13 cellular contexts compared by ENCODE assay signal in genomic region chr1:84668185-84668584, GRCh38. TPM values are rescaled to one million over a fixed set of nuclear protein-coding genes. Genes with fewer than 3 reads are reported as not detected.
DNase-seq lines count a peak whose midpoint lies in the region; ATAC-seq and TF ChIP-seq lines count a peak whose summit lies in the region.
"Had no signal": no experiment of that assay in that cellular context is flagged by ENCODE, and none has a peak within 500 bp of the region (broad histone marks: within the 10 kb centered on the region; RNA-seq: fewer than 3 reads in every experiment).

No MANE protein-coding gene starts in this region.

- no peak overlapping the region for H3K4me3 ChIP-seq in epithelial cell of esophagus (ENCODE audit: low read length)

- peak; percentile 15 for TF ChIP-seq CTCF in activated CD8-positive, alpha-beta T cell treated with anti-CD3 and anti-CD28 coated beads for 36 hours (IDR thresholded peaks at IDR 0.05)
- TF ChIP-seq CTCF in epithelial cell of esophagus (IDR thresholded peaks at IDR 0.05; ENCODE audit: insufficient read depth, low read depth, low read length, missing control alignments), result no peak

- intact Hi-C loops in activated CD8-positive, alpha-beta T cell treated with anti-CD3 and anti-CD28 coated beads for 36 hours (cut with micrococcal nuclease), result loop anchor here (2.0 to 10.0 kb wide), 2 partner anchors 85 to 267 kb away; no protein-coding TSS in a partner anchor

- POLR2A ChIA-PET in activated CD8-positive, alpha-beta T cell treated with anti-CD3 and anti-CD28 coated beads for 36 hours (lab: Charles Lee), result no interaction called here
- POLR2A ChIA-PET in activated CD8-positive, alpha-beta T cell treated with anti-CD3 and anti-CD28 coated beads, Interleukin-2, amount 10 ng/mL, durations not matched to agents 7 days and 5 days (lab: Charles Lee), result no interaction called here

- H3K27me3 Mint-ChIP-seq in activated CD8-positive, alpha-beta T cell treated with anti-CD3 and anti-CD28 coated beads for 36 hours, result no peaks in the 10 kb centered on the region
- no peaks in the 10 kb centered on the region for H3K27me3 Mint-ChIP-seq in activated CD8-positive, alpha-beta T cell treated with anti-CD3 and anti-CD28 coated beads, Interleukin-2, amount 10 ng/mL, durations not matched to agents 7 days and 5 days (ENCODE audit: low read depth)
- H3K27me3 Mint-ChIP-seq in stimulated activated naive CD8-positive, alpha-beta T cell treated with anti-CD3 and anti-CD28 coated beads, Interleukin-15, amount 100 ng/mL, for 72 hours, result no peaks in the 10 kb centered on the region
- no peaks in the 10 kb centered on the region for H3K27me3 Mint-ChIP-seq in activated T-cell treated with anti-CD3 and anti-CD28 coated beads, Interleukin-2, amount 50 U/mL, for 4 hours (ENCODE audit: low read depth)
- H3K27me3 Mint-ChIP-seq: activated CD4-positive, alpha-beta memory T cell treated with anti-CD3 and anti-CD28 coated beads, Interleukin-2, amount 10 ng/mL, durations not matched to agents 7 days and 5 days; stimulated activated naive CD8-positive, alpha-beta T cell treated with anti-CD3 and anti-CD28 coated beads, Interleukin-15, Interleukin-2, amounts not matched to agents 100 ng/mL and 50 ng/mL, for 24 hours had no signal

- H3K4me3 Mint-ChIP-seq in activated CD8-positive, alpha-beta T cell treated with anti-CD3 and anti-CD28 coated beads for 36 hours, result no peak overlapping the region
- H3K4me3 Mint-ChIP-seq in activated CD8-positive, alpha-beta T cell treated with anti-CD3 and anti-CD28 coated beads, Interleukin-2, amount 10 ng/mL, durations not matched to agents 7 days and 5 days, result no peak overlapping the region
- H3K4me3 Mint-ChIP-seq in stimulated activated naive CD8-positive, alpha-beta T cell treated with anti-CD3 and anti-CD28 coated beads, Interleukin-15, amount 100 ng/mL, for 72 hours, result no peak overlapping the region
- no peak overlapping the region for H3K4me3 Mint-ChIP-seq in activated T-cell treated with anti-CD3 and anti-CD28 coated beads, Interleukin-2, amount 50 U/mL, for 4 hours
- H3K4me3 Mint-ChIP-seq: activated CD4-positive, alpha-beta memory T cell treated with anti-CD3 and anti-CD28 coated beads, Interleukin-2, amount 10 ng/mL, durations not matched to agents 7 days and 5 days; stimulated activated naive CD8-positive, alpha-beta T cell treated with anti-CD3 and anti-CD28 coated beads, Interleukin-15, Interleukin-2, amounts not matched to agents 100 ng/mL and 50 ng/mL, for 24 hours had no signal

- no peaks in the 10 kb centered on the region for H3K36me3 Mint-ChIP-seq in activated CD8-positive, alpha-beta T cell treated with anti-CD3 and anti-CD28 coated beads for 36 hours (ENCODE audit: low read depth)
- peaks cover 7% of the 10 kb centered on the region for H3K36me3 Mint-ChIP-seq in activated CD8-positive, alpha-beta T cell treated with anti-CD3 and anti-CD28 coated beads, Interleukin-2, amount 10 ng/mL, durations not matched to agents 7 days and 5 days (ENCODE audit: low read depth)
- H3K36me3 Mint-ChIP-seq in activated T-cell treated with anti-CD3 and anti-CD28 coated beads, Interleukin-2, amount 50 U/mL, for 4 hours (ENCODE audit: insufficient read depth), result peaks cover 5% of the 10 kb centered on the region

- CTCF ChIA-PET in activated CD8-positive, alpha-beta T cell treated with anti-CD3 and anti-CD28 coated beads for 36 hours (lab: Charles Lee), result interaction anchor here (0.7 to 2.8 kb wide), 12 partner anchors 9 to 267 kb away, joined by 3 to 18 read pairs (median 5); no protein-coding TSS in a partner anchor
- CTCF ChIA-PET in activated CD8-positive, alpha-beta T cell treated with anti-CD3 and anti-CD28 coated beads, Interleukin-2, amount 10 ng/mL, durations not matched to agents 7 days and 5 days (lab: Charles Lee), result interaction anchor here (0.7 to 1.7 kb wide), 2 partner anchors 85 to 91 kb away, joined by 3 to 8 read pairs; no protein-coding TSS in a partner anchor

- H3K4me1 Mint-ChIP-seq in activated CD8-positive, alpha-beta T cell treated with anti-CD3 and anti-CD28 coated beads for 36 hours (ENCODE audit: low read depth), result peaks cover 6% of the 10 kb centered on the region
- H3K4me1 Mint-ChIP-seq in activated CD8-positive, alpha-beta T cell treated with anti-CD3 and anti-CD28 coated beads, Interleukin-2, amount 10 ng/mL, durations not matched to agents 7 days and 5 days (ENCODE audit: low read depth), result peaks cover 12% of the 10 kb centered on the region
- H3K4me1 Mint-ChIP-seq in stimulated activated naive CD8-positive, alpha-beta T cell treated with anti-CD3 and anti-CD28 coated beads, Interleukin-15, amount 100 ng/mL, for 72 hours, result peaks cover 14% of the 10 kb centered on the region
- peaks cover 5% of the 10 kb centered on the region for H3K4me1 Mint-ChIP-seq in activated T-cell treated with anti-CD3 and anti-CD28 coated beads, Interleukin-2, amount 50 U/mL, for 4 hours (ENCODE audit: low read depth)

- H3K27ac Mint-ChIP-seq in activated CD8-positive, alpha-beta T cell treated with anti-CD3 and anti-CD28 coated beads for 36 hours, result no peak overlapping the region
- no peak overlapping the region for H3K27ac Mint-ChIP-seq in activated CD8-positive, alpha-beta T cell treated with anti-CD3 and anti-CD28 coated beads, Interleukin-2, amount 10 ng/mL, durations not matched to agents 7 days and 5 days
- no peak overlapping the region for H3K27ac Mint-ChIP-seq in stimulated activated naive CD8-positive, alpha-beta T cell treated with anti-CD3 and anti-CD28 coated beads, Interleukin-15, amount 100 ng/mL, for 72 hours
- H3K27ac Mint-ChIP-seq: activated CD4-positive, alpha-beta memory T cell treated with anti-CD3 and anti-CD28 coated beads, Interleukin-2, amount 10 ng/mL, durations not matched to agents 7 days and 5 days; stimulated activated naive CD8-positive, alpha-beta T cell treated with anti-CD3 and anti-CD28 coated beads, Interleukin-15, Interleukin-2, amounts not matched to agents 100 ng/mL and 50 ng/mL, for 24 hours had no signal

- DNase-seq in activated CD8-positive, alpha-beta T cell treated with anti-CD3 and anti-CD28 coated beads for 36 hours, result no peak
- DNase-seq in activated CD8-positive, alpha-beta T cell treated with anti-CD3 and anti-CD28 coated beads, Interleukin-2, amount 10 ng/mL, durations not matched to agents 7 days and 5 days, result no peak
- DNase-seq in NCI-H446 treated with DMSO at 0.1 percent for 48 hours (lab: John Stamatoyannopoulos, UW) (peak; percentile 10), epithelial cell of esophagus (ENCODE audit: low read depth) (peak; percentile 20)
- no peak for DNase-seq in stimulated activated naive CD8-positive, alpha-beta T cell treated with anti-CD3 and anti-CD28 coated beads, Interleukin-15, amount 100 ng/mL, for 72 hours
- no peak for DNase-seq in activated T-cell treated with anti-CD3 and anti-CD28 coated beads, Interleukin-2, amount 50 U/mL, for 4 hours
- DNase-seq: activated CD4-positive, alpha-beta memory T cell treated with anti-CD3 and anti-CD28 coated beads, Interleukin-2, amount 10 ng/mL, durations not matched to agents 7 days and 5 days; midbrain; NCI-H1930; SW 1271 had no signal

- H3K9me3 Mint-ChIP-seq in activated CD8-positive, alpha-beta T cell treated with anti-CD3 and anti-CD28 coated beads for 36 hours, result no peaks in the 10 kb centered on the region
- no peaks in the 10 kb centered on the region for H3K9me3 Mint-ChIP-seq in activated CD8-positive, alpha-beta T cell treated with anti-CD3 and anti-CD28 coated beads, Interleukin-2, amount 10 ng/mL, durations not matched to agents 7 days and 5 days (ENCODE audit: insufficient read depth)
- H3K9me3 Mint-ChIP-seq in stimulated activated naive CD8-positive, alpha-beta T cell treated with anti-CD3 and anti-CD28 coated beads, Interleukin-15, amount 100 ng/mL, for 72 hours, result no peaks in the 10 kb centered on the region
- H3K9me3 Mint-ChIP-seq in activated T-cell treated with anti-CD3 and anti-CD28 coated beads, Interleukin-2, amount 50 U/mL, for 4 hours, result no peaks in the 10 kb centered on the region
- H3K9me3 Mint-ChIP-seq: activated CD4-positive, alpha-beta memory T cell treated with anti-CD3 and anti-CD28 coated beads, Interleukin-2, amount 10 ng/mL, durations not matched to agents 7 days and 5 days; stimulated activated naive CD8-positive, alpha-beta T cell treated with anti-CD3 and anti-CD28 coated beads, Interleukin-15, Interleukin-2, amounts not matched to agents 100 ng/mL and 50 ng/mL, for 24 hours had no signal

- ATAC-seq in activated CD8-positive, alpha-beta T cell treated with anti-CD3 and anti-CD28 coated beads for 36 hours, result peak; percentile 42
- no peak for ATAC-seq in activated CD8-positive, alpha-beta T cell treated with anti-CD3 and anti-CD28 coated beads, Interleukin-2, amount 10 ng/mL, durations not matched to agents 7 days and 5 days
- ATAC-seq in stimulated activated naive CD8-positive, alpha-beta T cell treated with anti-CD3 and anti-CD28 coated beads, Interleukin-15, amount 100 ng/mL, for 72 hours, result peak; percentile 50
- ATAC-seq in GM18873 (IDR thresholded peaks at IDR 0.05; ENCODE audit: low FRiP score, unreplicated experiment) (no peak), HG03097 (IDR thresholded peaks at IDR 0.05; ENCODE audit: low FRiP score, unreplicated experiment) (no peak)
- no peak for ATAC-seq in activated T-cell treated with anti-CD3 and anti-CD28 coated beads, Interleukin-2, amount 50 U/mL, for 4 hours

RNA-seq across cellular contexts. Expression of gene SSX2IP, which starts 22.1 kb away (rescaled TPM):
- total RNA-seq in activated CD8-positive, alpha-beta T cell treated with anti-CD3 and anti-CD28 coated beads for 36 hours, result 10 to 100 TPM in 1 of 2 experiments, 1 to 10 TPM in 1; 10.0 to 12.7 TPM
- 10 to 100 TPM; 15.5 to 16.0 TPM for total RNA-seq in activated CD8-positive, alpha-beta T cell treated with anti-CD3 and anti-CD28 coated beads, Interleukin-2, amount 10 ng/mL, durations not matched to agents 7 days and 5 days
- 1 to 10 TPM; 5.7 to 8.7 (median 8.4) TPM for total RNA-seq in activated T-cell treated with anti-CD3 and anti-CD28 coated beads, Interleukin-2, amount 50 U/mL, for 4 hours

Comparison
In these comparisons a context has a peak if more than half of its experiments do, and no peak if none do; other contexts are left out.
1. ATAC-seq: peak in activated CD8-positive, alpha-beta T cell treated with anti-CD3 and anti-CD28 coated beads for 36 hours (single experiment) and stimulated activated naive CD8-positive, alpha-beta T cell treated with anti-CD3 and anti-CD28 coated beads, Interleukin-15, amount 100 ng/mL, for 72 hours (single experiment); none in activated CD8-positive, alpha-beta T cell treated with anti-CD3 and anti-CD28 coated beads, Interleukin-2, amount 10 ng/mL, durations not matched to agents 7 days and 5 days (single experiment), GM18873 (single experiment), activated T-cell treated with anti-CD3 and anti-CD28 coated beads, Interleukin-2, amount 50 U/mL, for 4 hours (0 of 2) and HG03097 (single experiment).
2. DNase-seq: peak in NCI-H446 treated with DMSO at 0.1 percent for 48 hours (single experiment) and epithelial cell of esophagus (single experiment); none in activated CD8-positive, alpha-beta T cell treated with anti-CD3 and anti-CD28 coated beads for 36 hours (single experiment), activated CD8-positive, alpha-beta T cell treated with anti-CD3 and anti-CD28 coated beads, Interleukin-2, amount 10 ng/mL, durations not matched to agents 7 days and 5 days (single experiment), stimulated activated naive CD8-positive, alpha-beta T cell treated with anti-CD3 and anti-CD28 coated beads, Interleukin-15, amount 100 ng/mL, for 72 hours (0 of 2) and activated T-cell treated with anti-CD3 and anti-CD28 coated beads, Interleukin-2, amount 50 U/mL, for 4 hours (single experiment).